Comparison of ENCODE assay signal across 15 cellular contexts in the genomic region with DNA sequence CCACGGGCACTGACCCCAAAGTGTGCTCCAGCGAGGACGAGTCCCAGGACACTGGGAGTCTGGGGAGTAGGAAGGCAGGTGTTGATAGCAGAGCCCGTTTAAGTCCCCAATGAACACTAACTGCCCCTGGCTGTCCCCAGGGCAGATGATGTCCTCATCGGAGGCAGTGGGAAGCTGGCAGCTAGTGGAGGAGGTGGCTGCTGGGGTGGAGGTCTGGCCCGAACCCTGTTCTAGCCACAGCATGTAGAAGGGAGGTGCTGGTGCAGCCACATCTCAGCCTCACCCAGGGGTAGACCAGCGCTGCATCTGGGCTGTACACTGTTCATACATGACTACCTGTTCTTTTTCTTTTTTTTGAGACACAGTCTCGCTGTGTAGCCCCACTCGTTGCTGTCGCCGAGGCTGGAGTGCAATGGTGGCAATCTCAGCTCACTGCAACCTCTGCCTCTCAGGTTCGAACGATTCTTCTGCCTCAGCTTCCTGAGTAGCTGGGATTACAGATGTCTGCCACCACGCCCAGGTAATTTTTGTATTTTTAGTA. TPM values are rescaled to one million over a fixed set of nuclear protein-coding genes. Genes with fewer than 3 reads are reported as not detected.
DNase-seq lines count a peak whose midpoint lies in the region; ATAC-seq and TF ChIP-seq lines count a peak whose summit lies in the region.
"Had no signal": no experiment of that assay in that cellular context is flagged by ENCODE, and none has a peak within 500 bp of the region (broad histone marks: within the 10 kb centered on the region; RNA-seq: fewer than 3 reads in every experiment).

No MANE protein-coding gene starts in this region.

- POLR2A ChIA-PET in activated CD4-positive, alpha-beta memory T cell treated with anti-CD3 and anti-CD28 coated beads for 36 hours (lab: Charles Lee) = interaction anchor here (0.6 kb wide), 2 partner anchors 9 to 160 kb away, joined by 3 read pairs; no protein-coding TSS in a partner anchor
- POLR2A ChIA-PET in GM10248 (lab: Yijun Ruan, JAX) = no interaction called here

- CTCF ChIA-PET in activated CD4-positive, alpha-beta memory T cell treated with anti-CD3 and anti-CD28 coated beads for 36 hours (lab: Charles Lee) = interaction anchor here (0.7 to 1.4 kb wide), 5 partner anchors 8 to 110 kb away, joined by 3 to 6 read pairs (median 3); no protein-coding TSS in a partner anchor
- CTCF ChIA-PET in GM10248 (lab: Yijun Ruan, JAX) = interaction anchor here (1.0 to 2.0 kb wide), 5 partner anchors 10 to 56 kb away, joined by 4 to 10 read pairs (median 4); no protein-coding TSS in a partner anchor

- peaks cover 65% of the 10 kb centered on the region for H3K4me1 Mint-ChIP-seq in activated naive CD8-positive, alpha-beta T cell (ENCODE audit: low read depth)
- H3K4me1 Mint-ChIP-seq in activated naive CD8-positive, alpha-beta T cell treated with anti-CD3 and anti-CD28 coated beads, Interleukin-2, amount 50 U/mL, for 24 hours = peaks cover 48% of the 10 kb centered on the region
- peaks cover 23% of the 10 kb centered on the region for H3K4me1 Mint-ChIP-seq in activated CD4-positive, alpha-beta memory T cell treated with anti-CD3 and anti-CD28 coated beads for 36 hours (ENCODE audit: low read depth)
- H3K4me1 Mint-ChIP-seq in glutamatergic neuron (ENCODE audit: low read depth, unreplicated experiment) = peaks cover 37% of the 10 kb centered on the region
- peaks cover 28 to 64% of the 10 kb centered on the region in 2 donors for H3K4me1 Mint-ChIP-seq in stimulated activated naive B cell treated with anti-CD40 and anti-IgM and Interleukin-4, amounts not matched to agents 10 μg/mL and 1 μg/mL and 100 μg/mL, for 72 hours

- H3K4me3 Mint-ChIP-seq in activated naive CD8-positive, alpha-beta T cell = peak overlapping the region; percentile 46
- H3K4me3 Mint-ChIP-seq in activated naive CD8-positive, alpha-beta T cell treated with anti-CD3 and anti-CD28 coated beads, Interleukin-2, amount 50 U/mL, for 24 hours = no peak overlapping the region
- no peak overlapping the region for H3K4me3 Mint-ChIP-seq in activated CD4-positive, alpha-beta memory T cell treated with anti-CD3 and anti-CD28 coated beads for 36 hours
- peak overlapping the region; percentile 38 for H3K4me3 Mint-ChIP-seq in glutamatergic neuron (ENCODE audit: unreplicated experiment)
- no peak overlapping the region for H3K4me3 Mint-ChIP-seq in stimulated activated naive B cell treated with anti-CD40 and anti-IgM and Interleukin-4, amounts not matched to agents 10 μg/mL and 1 μg/mL and 100 μg/mL, for 72 hours

- TF ChIP-seq CTCF in glutamatergic neuron (IDR thresholded peaks at IDR 0.05; ENCODE audit: partially characterized antibody, unreplicated experiment) (no peak), GM10248 (IDR thresholded peaks at IDR 0.05; ENCODE audit: control extremely low read depth, extremely low read depth, low read depth, missing control alignments) (no peak)

- H3K36me3 Mint-ChIP-seq in activated naive CD8-positive, alpha-beta T cell = peaks cover 9% of the 10 kb centered on the region
- peaks cover 31% of the 10 kb centered on the region for H3K36me3 Mint-ChIP-seq in activated naive CD8-positive, alpha-beta T cell treated with anti-CD3 and anti-CD28 coated beads, Interleukin-2, amount 50 U/mL, for 24 hours (ENCODE audit: low read depth)
- peaks cover 35% of the 10 kb centered on the region for H3K36me3 Mint-ChIP-seq in activated CD4-positive, alpha-beta memory T cell treated with anti-CD3 and anti-CD28 coated beads for 36 hours
- peaks cover 7% of the 10 kb centered on the region for H3K36me3 Mint-ChIP-seq in glutamatergic neuron (ENCODE audit: unreplicated experiment)
- H3K36me3 Mint-ChIP-seq in stimulated activated naive B cell treated with anti-CD40 and anti-IgM and Interleukin-4, amounts not matched to agents 10 μg/mL and 1 μg/mL and 100 μg/mL, for 72 hours = peaks cover 36 to 63% of the 10 kb centered on the region in 2 donors

- H3K9me3 Mint-ChIP-seq in activated naive CD8-positive, alpha-beta T cell (ENCODE audit: low read depth) = no peaks in the 10 kb centered on the region
- no peaks in the 10 kb centered on the region for H3K9me3 Mint-ChIP-seq in activated naive CD8-positive, alpha-beta T cell treated with anti-CD3 and anti-CD28 coated beads, Interleukin-2, amount 50 U/mL, for 24 hours
- no peaks in the 10 kb centered on the region for H3K9me3 Mint-ChIP-seq in activated CD4-positive, alpha-beta memory T cell treated with anti-CD3 and anti-CD28 coated beads for 36 hours
- peaks cover 47% of the 10 kb centered on the region for H3K9me3 Mint-ChIP-seq in glutamatergic neuron (ENCODE audit: unreplicated experiment)
- peaks cover 0 to 4% of the 10 kb centered on the region in 2 donors for H3K9me3 Mint-ChIP-seq in stimulated activated naive B cell treated with anti-CD40 and anti-IgM and Interleukin-4, amounts not matched to agents 10 μg/mL and 1 μg/mL and 100 μg/mL, for 72 hours

- no peak for ATAC-seq in activated naive CD8-positive, alpha-beta T cell treated with anti-CD3 and anti-CD28 coated beads, Interleukin-2, amount 50 U/mL, for 24 hours
- ATAC-seq in stimulated activated naive B cell treated with anti-CD40 and anti-IgM and Interleukin-4, amounts not matched to agents 10 μg/mL and 1 μg/mL and 100 μg/mL, for 72 hours (replicated peaks) = peak in 1 of 2 donors; percentile 19
- ATAC-seq: body of pancreas had no signal

- peak overlapping the region; percentile 94 for H3K27ac Mint-ChIP-seq in activated naive CD8-positive, alpha-beta T cell
- H3K27ac Mint-ChIP-seq in activated naive CD8-positive, alpha-beta T cell treated with anti-CD3 and anti-CD28 coated beads, Interleukin-2, amount 50 U/mL, for 24 hours = no peak overlapping the region
- H3K27ac Mint-ChIP-seq in activated CD4-positive, alpha-beta memory T cell treated with anti-CD3 and anti-CD28 coated beads for 36 hours = peak overlapping the region; percentile 53
- H3K27ac Mint-ChIP-seq in glutamatergic neuron (ENCODE audit: unreplicated experiment) = peak overlapping the region; percentile 35
- peak overlapping the region; percentile 80 for H3K27ac Mint-ChIP-seq in stimulated activated naive B cell treated with anti-CD40 and anti-IgM and Interleukin-4, amounts not matched to agents 10 μg/mL and 1 μg/mL and 100 μg/mL, for 72 hours

- H3K27me3 Mint-ChIP-seq in activated naive CD8-positive, alpha-beta T cell = no peaks in the 10 kb centered on the region
- H3K27me3 Mint-ChIP-seq in activated naive CD8-positive, alpha-beta T cell treated with anti-CD3 and anti-CD28 coated beads, Interleukin-2, amount 50 U/mL, for 24 hours = no peaks in the 10 kb centered on the region
- H3K27me3 Mint-ChIP-seq in activated CD4-positive, alpha-beta memory T cell treated with anti-CD3 and anti-CD28 coated beads for 36 hours = no peaks in the 10 kb centered on the region
- H3K27me3 Mint-ChIP-seq in glutamatergic neuron (ENCODE audit: unreplicated experiment) = peaks cover 20% of the 10 kb centered on the region
- no peaks in the 10 kb centered on the region for H3K27me3 Mint-ChIP-seq in stimulated activated naive B cell treated with anti-CD40 and anti-IgM and Interleukin-4, amounts not matched to agents 10 μg/mL and 1 μg/mL and 100 μg/mL, for 72 hours

- intact Hi-C loops in activated CD4-positive, alpha-beta memory T cell treated with anti-CD3 and anti-CD28 coated beads for 36 hours (cut with micrococcal nuclease) = no loop called here

- DNase-seq in activated naive CD8-positive, alpha-beta T cell treated with anti-CD3 and anti-CD28 coated beads, Interleukin-2, amount 50 U/mL, for 24 hours = no peak
- DNase-seq in activated CD4-positive, alpha-beta memory T cell treated with anti-CD3 and anti-CD28 coated beads for 36 hours = no peak
- DNase-seq in glutamatergic neuron (no peak), NOMO-1 treated with DMSO at 0.1 percent for 48 hours (lab: John Stamatoyannopoulos, UW; ENCODE audit: unreplicated experiment) (no peak), HK-2 (ENCODE audit: unreplicated experiment) (no peak), GM10248 (ENCODE audit: extremely low spot score) (no peak)
- no peak for DNase-seq in stimulated activated naive B cell treated with anti-CD40 and anti-IgM and Interleukin-4, amounts not matched to agents 10 μg/mL and 1 μg/mL and 100 μg/mL, for 72 hours
- DNase-seq: body of pancreas, esophagus squamous epithelium, IMR-90, kidney, NCI-H2081 treated with DMSO at 0.1 percent for 48 hours, NCI-H526, small intestine had no signal

RNA-seq across cellular contexts. Expression of gene KLF13, which starts 51.8 kb away (rescaled TPM):
- 100 to 1,000 TPM; 134 to 145 TPM for total RNA-seq in activated CD4-positive, alpha-beta memory T cell treated with anti-CD3 and anti-CD28 coated beads for 36 hours
- 141 TPM for total RNA-seq in glutamatergic neuron (ENCODE audit: unreplicated experiment)

Comparison
In these comparisons a context has a peak if more than half of its experiments do, and no peak if none do; other contexts are left out.
1. H3K4me3 Mint-ChIP-seq: peak in activated naive CD8-positive, alpha-beta T cell (single experiment) and glutamatergic neuron (single experiment); none in activated naive CD8-positive, alpha-beta T cell treated with anti-CD3 and anti-CD28 coated beads, Interleukin-2, amount 50 U/mL, for 24 hours (single experiment), activated CD4-positive, alpha-beta memory T cell treated with anti-CD3 and anti-CD28 coated beads for 36 hours (single experiment) and stimulated activated naive B cell treated with anti-CD40 and anti-IgM and Interleukin-4, amounts not matched to agents 10 μg/mL and 1 μg/mL and 100 μg/mL, for 72 hours (0 of 2).